In genomic region chr13:108483981-108484380, GRCh38 we compare ENCODE assay signal across 2 cellular contexts.
TF ChIP-seq lines count a peak whose summit lies in the region.

No MANE protein-coding gene starts in this region.

TF ChIP-seq in IMR-90, 13 proteins besides CTCF, POLR2A, EP300 and RAD21 (continued from another document):
- TF ChIP-seq FOS (IDR thresholded peaks at IDR 0.05; ENCODE audit: low read depth, low read length) (no peak), USF2 (IDR thresholded peaks at IDR 0.05; ENCODE audit: low read depth, low read length) (no peak), MAFK (IDR thresholded peaks at IDR 0.05; ENCODE audit: low read depth, low read length) (no peak), CEBPB (IDR thresholded peaks at IDR 0.05; ENCODE audit: low read depth, low read length) (no peak), BHLHE40 (IDR thresholded peaks at IDR 0.05; ENCODE audit: low read depth, low read length) (no peak), ELK1 (IDR thresholded peaks at IDR 0.05; ENCODE audit: borderline replicate concordance, low read depth, low read length) (no peak), MAZ (IDR thresholded peaks at IDR 0.05; ENCODE audit: borderline replicate concordance, low read depth, low read length) (no peak), RFX5 (IDR thresholded peaks at IDR 0.05; ENCODE audit: low read depth, low read length) (no peak), NFE2L2 (IDR thresholded peaks at IDR 0.05; ENCODE audit: low read depth, low read length) (no peak), CHD1 (IDR thresholded peaks at IDR 0.05; ENCODE audit: low read depth, low read length) (no peak)

TF ChIP-seq in GM12878, 131 proteins besides CTCF, POLR2A, EP300 and RAD21 (continued from another document):
- TF ChIP-seq, protein P1, sequence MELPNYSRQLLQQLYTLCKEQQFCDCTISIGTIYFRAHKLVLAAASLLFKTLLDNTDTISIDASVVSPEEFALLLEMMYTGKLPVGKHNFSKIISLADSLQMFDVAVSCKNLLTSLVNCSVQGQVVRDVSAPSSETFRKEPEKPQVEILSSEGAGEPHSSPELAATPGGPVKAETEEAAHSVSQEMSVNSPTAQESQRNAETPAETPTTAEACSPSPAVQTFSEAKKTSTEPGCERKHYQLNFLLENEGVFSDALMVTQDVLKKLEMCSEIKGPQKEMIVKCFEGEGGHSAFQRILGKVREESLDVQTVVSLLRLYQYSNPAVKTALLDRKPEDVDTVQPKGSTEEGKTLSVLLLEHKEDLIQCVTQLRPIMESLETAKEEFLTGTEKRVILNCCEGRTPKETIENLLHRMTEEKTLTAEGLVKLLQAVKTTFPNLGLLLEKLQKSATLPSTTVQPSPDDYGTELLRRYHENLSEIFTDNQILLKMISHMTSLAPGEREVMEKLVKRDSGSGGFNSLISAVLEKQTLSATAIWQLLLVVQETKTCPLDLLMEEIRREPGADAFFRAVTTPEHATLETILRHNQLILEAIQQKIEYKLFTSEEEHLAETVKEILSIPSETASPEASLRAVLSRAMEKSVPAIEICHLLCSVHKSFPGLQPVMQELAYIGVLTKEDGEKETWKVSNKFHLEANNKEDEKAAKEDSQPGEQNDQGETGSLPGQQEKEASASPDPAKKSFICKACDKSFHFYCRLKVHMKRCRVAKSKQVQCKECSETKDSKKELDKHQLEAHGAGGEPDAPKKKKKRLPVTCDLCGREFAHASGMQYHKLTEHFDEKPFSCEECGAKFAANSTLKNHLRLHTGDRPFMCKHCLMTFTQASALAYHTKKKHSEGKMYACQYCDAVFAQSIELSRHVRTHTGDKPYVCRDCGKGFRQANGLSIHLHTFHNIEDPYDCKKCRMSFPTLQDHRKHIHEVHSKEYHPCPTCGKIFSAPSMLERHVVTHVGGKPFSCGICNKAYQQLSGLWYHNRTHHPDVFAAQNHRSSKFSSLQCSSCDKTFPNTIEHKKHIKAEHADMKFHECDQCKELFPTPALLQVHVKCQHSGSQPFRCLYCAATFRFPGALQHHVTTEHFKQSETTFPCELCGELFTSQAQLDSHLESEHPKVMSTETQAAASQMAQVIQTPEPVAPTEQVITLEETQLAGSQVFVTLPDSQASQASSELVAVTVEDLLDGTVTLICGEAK (IDR thresholded peaks at IDR 0.05; ENCODE audit: borderline replicate concordance), result no peak
- TF ChIP-seq MXI1 (IDR thresholded peaks at IDR 0.05; ENCODE audit: low read depth, low read length) (no peak), ZNF217 (IDR thresholded peaks at IDR 0.05) (no peak), POLR2AphosphoS2 (IDR thresholded peaks at IDR 0.05; ENCODE audit: low read depth, low read length) (no peak)
